ENCODE assay signal across 33 cellular contexts in the genomic region with DNA sequence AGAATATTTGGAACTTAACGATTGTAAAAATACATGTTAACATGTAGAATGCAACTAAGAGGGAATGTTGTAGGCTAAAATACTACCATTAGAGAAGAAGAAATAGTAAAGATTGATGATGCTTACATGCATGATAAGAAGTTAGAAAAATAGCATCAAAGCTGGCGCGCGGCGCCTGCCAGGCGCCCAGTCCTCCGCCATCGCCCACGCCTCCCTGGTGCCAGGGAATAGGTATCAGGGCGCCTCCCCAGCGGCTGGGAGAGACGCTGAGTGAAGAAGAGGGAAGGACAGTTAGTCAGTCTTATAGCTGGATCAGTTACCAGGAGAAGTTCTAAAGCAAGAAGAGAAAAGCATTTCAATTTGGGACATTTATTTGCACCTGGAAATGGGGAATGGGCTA. TPM values are rescaled to one million over a fixed set of nuclear protein-coding genes. Genes with fewer than 3 reads are reported as not detected.
DNase-seq lines count a peak whose midpoint lies in the region; ATAC-seq, FAIRE-seq and TF ChIP-seq lines count a peak whose summit lies in the region.
"Had no signal": no experiment of that assay in that cellular context is flagged by ENCODE, and none has a peak within 500 bp of the region (broad histone marks: within the 10 kb centered on the region; RNA-seq: fewer than 3 reads in every experiment).

No MANE protein-coding gene starts in this region.

- peaks cover 0 to 7% of the 10 kb centered on the region in 2 donors for H3K4me1 Mint-ChIP-seq in stimulated activated naive B cell treated with anti-CD40 and anti-IgM and Interleukin-4, amounts not matched to agents 10 μg/mL and 1 μg/mL and 100 μg/mL, for 72 hours
- H3K4me1 Mint-ChIP-seq in CD8-positive, alpha-beta memory T cell: no peaks in the 10 kb centered on the region
- H3K4me1 Mint-ChIP-seq: B cell; CD4-positive, alpha-beta memory T cell; CD4-positive, CD25-positive, alpha-beta regulatory T cell had no signal

- POLR2A ChIA-PET in CD8-positive, alpha-beta memory T cell (lab: Charles Lee): no interaction called here

- no peak overlapping the region for H2BK120ac ChIP-seq in trophoblast cell (ENCODE audit: insufficient read depth, low read length, poor library complexity)

- H4K91ac ChIP-seq in trophoblast cell (ENCODE audit: low read depth, low read length): no peak overlapping the region

- no peak overlapping the region for H2BK12ac ChIP-seq in trophoblast cell (ENCODE audit: low read length)

- no peaks in the 10 kb centered on the region for H3K79me2 ChIP-seq in trophoblast cell (ENCODE audit: control insufficient read depth, insufficient read depth, low read length, poor library complexity)

- H4K12ac ChIP-seq in trophoblast cell (ENCODE audit: low read depth, low read length): no peak overlapping the region

- ATAC-seq in stimulated activated naive B cell treated with anti-CD40 and anti-IgM and Interleukin-4, amounts not matched to agents 10 μg/mL and 1 μg/mL and 100 μg/mL, for 72 hours (replicated peaks): no peak
- ATAC-seq: A549; CD8-positive, alpha-beta T cell had no signal

- TF ChIP-seq CTCF in kidney (IDR thresholded peaks at IDR 0.05; ENCODE audit: borderline replicate concordance, extremely low read depth, insufficient read depth): no peak

- no peak overlapping the region for H3K4me2 ChIP-seq in trophoblast cell (ENCODE audit: low read length)
- H3K4me2 ChIP-seq: A549; BLaER1; BLaER1 treated with 17β-estradiol and CSF1 and Interleukin-3, amounts not matched to agents 10 nM and 100 nM had no signal

- DNase-seq in kidney (peak; percentile 61), trophoblast cell (no peak), activated T-cell treated with anti-CD3 and anti-CD28 coated beads for 4 hours (no peak), HuH-7 (ENCODE audit: low spot score) (no peak)
- DNase-seq in stimulated activated naive B cell treated with anti-CD40 and anti-IgM and Interleukin-4, amounts not matched to agents 10 μg/mL and 1 μg/mL and 100 μg/mL, for 72 hours: no peak
- DNase-seq in CD8-positive, alpha-beta memory T cell: no peak
- DNase-seq: 8988T; ACHN; AML-193; BE2C; C1 segment of cervical spinal cord; Caco-2; Calu3; CD4-positive, alpha-beta memory T cell; CD4-positive, alpha-beta T cell; CD4-positive, CD25-positive, alpha-beta regulatory T cell; CD8-positive, alpha-beta T cell; COR-L47; DMS 273 treated with DMSO at 0.1 percent for 48 hours; DMS153; DMS79; DMS79 treated with DMSO at 0.1 percent for 48 hours; DND-41; EL had no signal

- H3K9me3 Mint-ChIP-seq in stimulated activated naive B cell treated with anti-CD40 and anti-IgM and Interleukin-4, amounts not matched to agents 10 μg/mL and 1 μg/mL and 100 μg/mL, for 72 hours: peaks cover 0 to 1% of the 10 kb centered on the region in 2 donors
- H3K9me3 Mint-ChIP-seq in CD8-positive, alpha-beta memory T cell: peaks cover 0 to 5% (median 0%) of the 10 kb centered on the region in 5 donors
- H3K9me3 Mint-ChIP-seq: CD4-positive, alpha-beta memory T cell; CD4-positive, alpha-beta T cell; CD8-positive, alpha-beta T cell had no signal

- no CpG with 5 or more reads among the region's 12 CpGs for WGBS in trophoblast cell (ENCODE audit: extremely low coverage, insufficient coverage, insufficient read length)

- H3K27me3 Mint-ChIP-seq in stimulated activated naive B cell treated with anti-CD40 and anti-IgM and Interleukin-4, amounts not matched to agents 10 μg/mL and 1 μg/mL and 100 μg/mL, for 72 hours: no peaks in the 10 kb centered on the region
- peaks cover 2 to 36% of the 10 kb centered on the region in 2 donors for H3K27me3 Mint-ChIP-seq in CD8-positive, alpha-beta memory T cell
- H3K27me3 Mint-ChIP-seq: B cell; CD4-positive, alpha-beta T cell had no signal

- no peak overlapping the region for H2BK5ac ChIP-seq in trophoblast cell (ENCODE audit: low read depth, low read length, poor library complexity)

- no peak overlapping the region for H2AK5ac ChIP-seq in trophoblast cell (ENCODE audit: low read length)

- H3K4me3 ChIP-seq in kidney (ENCODE audit: low read length in 2 of 2): no peak overlapping the region
- H3K4me3 ChIP-seq in trophoblast cell (ENCODE audit: low read depth, low read length): no peak overlapping the region
- no peak overlapping the region for H3K4me3 ChIP-seq in CD8-positive, alpha-beta memory T cell (ENCODE audit: low read length)
- H3K4me3 ChIP-seq: A549; BLaER1; BLaER1 treated with 17β-estradiol and CSF1 and Interleukin-3, amounts not matched to agents 10 nM and 100 nM had no signal

- no peak for FAIRE-seq in kidney (lab: Jason Lieb, UNC)
- FAIRE-seq: A204.1, A549, D721Med had no signal

- H3K4me1 ChIP-seq in kidney (ENCODE audit: control insufficient read depth in 1 of 2, insufficient read depth in 1 of 2, low read depth in 1 of 2, low read length in 2 of 2): no peaks in the 10 kb centered on the region
- H3K4me1 ChIP-seq in trophoblast cell (ENCODE audit: control insufficient read depth in 1 of 2, insufficient read depth in 2 of 2, low read length in 2 of 2): no peaks in the 10 kb centered on the region
- H3K4me1 ChIP-seq in CD8-positive, alpha-beta memory T cell (ENCODE audit: insufficient read depth, low read length): no peaks in the 10 kb centered on the region
- H3K4me1 ChIP-seq: A549, BE2C, BLaER1, Caco-2 had no signal

- H4K8ac ChIP-seq in trophoblast cell (ENCODE audit: low read depth, low read length): no peak overlapping the region

- H3K23ac ChIP-seq in trophoblast cell (ENCODE audit: low read length): no peak overlapping the region

- H3K27me3 ChIP-seq in trophoblast cell (ENCODE audit: insufficient read depth, low read length): no peaks in the 10 kb centered on the region
- no peaks in the 10 kb centered on the region for H3K27me3 ChIP-seq in CD8-positive, alpha-beta memory T cell (ENCODE audit: insufficient read depth, low read length, poor library complexity, severe bottlenecking)
- H3K27me3 ChIP-seq: BE2C; BLaER1; BLaER1 treated with 17β-estradiol and CSF1 and Interleukin-3, amounts not matched to agents 10 nM and 100 nM had no signal

- H3K18ac ChIP-seq in trophoblast cell (ENCODE audit: low read length): no peak overlapping the region

- intact Hi-C loops in kidney (cut with DNase I): no loop called here

- H3K79me1 ChIP-seq in trophoblast cell (ENCODE audit: low read length): no peaks in the 10 kb centered on the region

- no peak overlapping the region for H3K14ac ChIP-seq in trophoblast cell (ENCODE audit: low read length)

- H3K9ac ChIP-seq in kidney (ENCODE audit: low read length in 2 of 2): no peak overlapping the region
- peak overlapping the region; percentile 52 for H3K9ac ChIP-seq in trophoblast cell (ENCODE audit: low read length)
- H3K9ac ChIP-seq: BLaER1; BLaER1 treated with 17β-estradiol and CSF1 and Interleukin-3, amounts not matched to agents 10 nM and 100 nM had no signal

- H3K36me3 ChIP-seq in kidney (ENCODE audit: control insufficient read depth in 1 of 2, insufficient read depth in 2 of 2, low read length in 2 of 2): no peaks in the 10 kb centered on the region
- H3K36me3 ChIP-seq in trophoblast cell (ENCODE audit: control insufficient read depth in 1 of 2, insufficient read depth in 2 of 2, low read length in 2 of 2): no peaks in the 10 kb centered on the region
- no peaks in the 10 kb centered on the region for H3K36me3 ChIP-seq in CD8-positive, alpha-beta memory T cell (ENCODE audit: insufficient read depth, low read length)
- H3K36me3 ChIP-seq: BE2C; BLaER1; BLaER1 treated with 17β-estradiol and CSF1 and Interleukin-3, amounts not matched to agents 10 nM and 100 nM had no signal

- H2AFZ ChIP-seq in trophoblast cell (ENCODE audit: insufficient read depth, low read length, poor library complexity): no peak overlapping the region

- H3K27ac ChIP-seq in kidney (ENCODE audit: low read depth in 2 of 2, low read length in 2 of 2) (no peak overlapping the region), trophoblast cell (ENCODE audit: low read depth, low read length) (no peak overlapping the region)
- H3K27ac ChIP-seq in CD8-positive, alpha-beta memory T cell (ENCODE audit: low read depth, low read length): no peak overlapping the region
- H3K27ac ChIP-seq: 22Rv1; A549; BLaER1; BLaER1 treated with 17β-estradiol and CSF1 and Interleukin-3, amounts not matched to agents 10 nM and 100 nM; C4-2B had no signal

- CTCF ChIA-PET in CD8-positive, alpha-beta memory T cell (lab: Charles Lee): no interaction called here

- no peak overlapping the region for H3K4me3 Mint-ChIP-seq in stimulated activated naive B cell treated with anti-CD40 and anti-IgM and Interleukin-4, amounts not matched to agents 10 μg/mL and 1 μg/mL and 100 μg/mL, for 72 hours
- H3K4me3 Mint-ChIP-seq in CD8-positive, alpha-beta memory T cell: no peak overlapping the region
- H3K4me3 Mint-ChIP-seq: B cell; CD14-positive monocyte; CD4-positive, alpha-beta memory T cell; CD4-positive, alpha-beta T cell; CD4-positive, CD25-positive, alpha-beta regulatory T cell; CD8-positive, alpha-beta T cell had no signal

- no peak overlapping the region for H3K4ac ChIP-seq in trophoblast cell (ENCODE audit: low read depth, low read length)

- H3K36me3 Mint-ChIP-seq in stimulated activated naive B cell treated with anti-CD40 and anti-IgM and Interleukin-4, amounts not matched to agents 10 μg/mL and 1 μg/mL and 100 μg/mL, for 72 hours: no peaks in the 10 kb centered on the region
- H3K36me3 Mint-ChIP-seq in CD8-positive, alpha-beta memory T cell: no peaks in the 10 kb centered on the region
- H3K36me3 Mint-ChIP-seq: CD14-positive monocyte; CD4-positive, alpha-beta memory T cell; CD4-positive, CD25-positive, alpha-beta regulatory T cell; CD8-positive, alpha-beta T cell had no signal

- peak overlapping the region; percentile 51 for H3K27ac Mint-ChIP-seq in stimulated activated naive B cell treated with anti-CD40 and anti-IgM and Interleukin-4, amounts not matched to agents 10 μg/mL and 1 μg/mL and 100 μg/mL, for 72 hours
- no peak overlapping the region for H3K27ac Mint-ChIP-seq in CD8-positive, alpha-beta memory T cell
- H3K27ac Mint-ChIP-seq: B cell; CD14-positive monocyte; CD4-positive, alpha-beta memory T cell; CD4-positive, alpha-beta T cell; CD4-positive, CD25-positive, alpha-beta regulatory T cell; CD8-positive, alpha-beta T cell had no signal

- H3K9me3 ChIP-seq in kidney (ENCODE audit: control insufficient read depth in 1 of 2, low read length in 2 of 2) (no peaks in the 10 kb centered on the region), trophoblast cell (ENCODE audit: insufficient read depth, low read depth, low read length) (no peaks in the 10 kb centered on the region)
- H3K9me3 ChIP-seq in CD8-positive, alpha-beta memory T cell (ENCODE audit: low read length): no peaks in the 10 kb centered on the region
- H3K9me3 ChIP-seq: A549, BE2C, BLaER1, Caco-2 had no signal

RNA-seq across cellular contexts. Expression of a gene that starts 36.0 kb away (rescaled TPM):
- total RNA-seq in kidney: 7.6 TPM
- polyA plus RNA-seq in kidney (ENCODE audit: insufficient read depth, low read depth, low replicate concordance): 4.1 TPM
- 5.6 and 6.2 TPM in 2 replicates for polyA plus RNA-seq in trophoblast cell (2013)
- not detected for total RNA-seq in CD8-positive, alpha-beta memory T cell
- not detected for polyA plus RNA-seq in CD8-positive, alpha-beta memory T cell
- total RNA-seq: CD4-positive, alpha-beta memory T cell had no signal
- polyA plus RNA-seq: CD4-positive, alpha-beta memory T cell; CD4-positive, CD25-positive, alpha-beta regulatory T cell had no signal
